1 cellular context compared by ENCODE assay signal in genomic region chr6:13660273-13660672, GRCh38.
TF ChIP-seq lines count a peak whose summit lies in the region.

No MANE protein-coding gene starts in this region.

TF ChIP-seq in WTC11, 78 proteins besides CTCF, POLR2A, EP300 and RAD21 (continued from another document):
- TF ChIP-seq AR (CRISPR knock-in tag; IDR thresholded peaks at IDR 0.05) (no peak), USF1 (CRISPR knock-in tag; IDR thresholded peaks at IDR 0.05) (no peak), ZNF138 (CRISPR knock-in tag; conservative IDR thresholded peaks at IDR 0.05) (no peak), ESRRA (CRISPR knock-in tag; IDR thresholded peaks at IDR 0.05; ENCODE audit: borderline replicate concordance) (no peak), TEAD1 (CRISPR knock-in tag; IDR thresholded peaks at IDR 0.05) (no peak), ZNF317 (CRISPR knock-in tag; IDR thresholded peaks at IDR 0.05; ENCODE audit: borderline replicate concordance, low read depth) (no peak)
